Comparison of ENCODE assay signal across 12 cellular contexts in the genomic region with DNA sequence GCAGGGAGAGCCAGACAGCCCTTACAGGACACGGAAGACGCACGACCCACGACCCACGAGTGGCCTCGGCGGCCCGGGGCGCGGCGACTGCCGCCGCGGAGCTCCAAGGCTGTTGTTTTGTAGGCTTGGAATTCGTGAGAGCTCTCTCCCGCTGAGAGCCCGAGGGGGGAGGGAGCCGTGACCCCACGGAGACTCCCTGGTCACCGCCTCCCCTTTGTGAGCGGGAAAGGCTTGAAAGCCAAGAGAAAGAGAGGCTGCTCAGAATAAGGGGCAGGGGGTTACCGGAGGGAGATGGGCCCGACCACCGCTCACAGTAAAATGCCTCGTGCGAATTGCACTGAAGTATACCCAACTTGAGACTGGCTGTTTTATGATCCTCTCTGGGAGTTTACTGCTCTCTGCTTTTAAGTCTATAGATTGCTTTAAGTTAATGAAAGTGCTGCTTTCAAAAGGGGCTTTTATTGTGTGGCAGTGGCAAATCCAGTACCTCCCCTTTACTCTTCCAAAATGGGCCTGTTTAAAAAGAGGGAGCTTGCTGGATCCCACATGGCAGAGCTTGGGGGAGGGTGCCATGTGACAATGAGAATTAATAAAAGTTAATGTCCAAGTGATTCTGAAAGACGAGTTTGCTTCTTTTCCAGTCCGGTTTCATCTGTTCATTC. TPM values are rescaled to one million over a fixed set of nuclear protein-coding genes. Genes with fewer than 3 reads are reported as not detected.
DNase-seq lines count a peak whose midpoint lies in the region; ATAC-seq, FAIRE-seq and TF ChIP-seq lines count a peak whose summit lies in the region.
"Had no signal": no experiment of that assay in that cellular context is flagged by ENCODE, and none has a peak within 500 bp of the region (broad histone marks: within the 10 kb centered on the region; RNA-seq: fewer than 3 reads in every experiment).

No MANE protein-coding gene starts in this region.

- TF ChIP-seq CTCF in astrocyte (IDR thresholded peaks at IDR 0.05; ENCODE audit: insufficient read depth, low read depth, low read length) (no peak), glutamatergic neuron (IDR thresholded peaks at IDR 0.05; ENCODE audit: partially characterized antibody, unreplicated experiment) (no peak), nephron progenitor cell (IDR thresholded peaks at IDR 0.05) (no peak), upper lobe of right lung (IDR thresholded peaks at IDR 0.05) (no peak)

- H3K4me3 Mint-ChIP-seq in astrocyte (ENCODE audit: unreplicated experiment) (peak overlapping the region; percentile 99), glutamatergic neuron (ENCODE audit: unreplicated experiment) (peak overlapping the region; percentile 77), nephron progenitor cell (peak overlapping the region; percentile 96)
- H3K4me3 Mint-ChIP-seq: stimulated activated effector memory CD8-positive, alpha-beta T cell treated with anti-CD3 and anti-CD28 coated beads, Interleukin-12 subunit alpha, Interleukin-12 subunit beta, amount 100 ng/mL, for 72 hours had no signal

- FAIRE-seq in astrocyte (lab: Jason Lieb, UNC) = no peak
- FAIRE-seq: G401.6 had no signal

- H3K79me2 ChIP-seq in astrocyte (ENCODE audit: insufficient read depth, low read length) = peaks cover 57% of the 10 kb centered on the region

- intact Hi-C loops in upper lobe of right lung (cut with DNase I) = no loop called here

- peak overlapping the region; percentile 82 for H3K4me3 ChIP-seq in astrocyte (ENCODE audit: insufficient read depth, low read depth, low read length)
- peak overlapping the region; percentile 67 for H3K4me3 ChIP-seq in upper lobe of right lung

- peak overlapping the region; percentile 32 for H2AFZ ChIP-seq in astrocyte (ENCODE audit: low read depth, low read length)

- DNase-seq in astrocyte (ENCODE audit: low read depth) = no peak
- no peak for DNase-seq in glutamatergic neuron
- DNase-seq in nephron progenitor cell = peak; percentile 74
- no peak for DNase-seq in upper lobe of right lung
- DNase-seq in stimulated activated CD4-positive, alpha-beta T cell treated with anti-CD3 and anti-CD28 coated beads, Interleukin-15, amount 100 ng/mL, for 24 hours = no peak
- DNase-seq: activated CD4-positive, alpha-beta T cell treated with anti-CD3 and anti-CD28 coated beads for 1 hour had no signal

- H3K27me3 Mint-ChIP-seq in astrocyte (ENCODE audit: low read depth, unreplicated experiment) (no peaks in the 10 kb centered on the region), glutamatergic neuron (ENCODE audit: unreplicated experiment) (peaks cover 16% of the 10 kb centered on the region), nephron progenitor cell (ENCODE audit: low read depth, poor library complexity) (peaks cover 5% of the 10 kb centered on the region)

- peak overlapping the region; percentile 92 for H3K9ac ChIP-seq in astrocyte (ENCODE audit: low read length)

- H4K20me1 ChIP-seq in astrocyte (ENCODE audit: insufficient read depth, low read length) = peaks cover 21% of the 10 kb centered on the region

- H3K4me1 Mint-ChIP-seq in astrocyte (ENCODE audit: low read depth, unreplicated experiment) = peaks cover 58% of the 10 kb centered on the region
- H3K4me1 Mint-ChIP-seq in glutamatergic neuron (ENCODE audit: low read depth, unreplicated experiment) = peaks cover 62% of the 10 kb centered on the region
- peaks cover 84% of the 10 kb centered on the region for H3K4me1 Mint-ChIP-seq in nephron progenitor cell

- H3K36me3 ChIP-seq in astrocyte (ENCODE audit: insufficient read depth, low read length) (no peaks in the 10 kb centered on the region), upper lobe of right lung (no peaks in the 10 kb centered on the region)
- H3K36me3 ChIP-seq: right lobe of liver had no signal

- H3K27ac Mint-ChIP-seq in astrocyte (ENCODE audit: unreplicated experiment) = peak overlapping the region; percentile 84
- no peak overlapping the region for H3K27ac Mint-ChIP-seq in glutamatergic neuron (ENCODE audit: unreplicated experiment)
- peak overlapping the region; percentile 100 for H3K27ac Mint-ChIP-seq in nephron progenitor cell
- H3K27ac Mint-ChIP-seq: activated naive CD4-positive, alpha-beta T cell treated with anti-CD3 and anti-CD28 coated beads, Interleukin-2, amount 50 U/mL, for 24 hours; stimulated activated effector memory CD8-positive, alpha-beta T cell treated with anti-CD3 and anti-CD28 coated beads, Interleukin-12 subunit alpha, Interleukin-12 subunit beta, amount 100 ng/mL, for 72 hours had no signal

- H3K27me3 ChIP-seq in astrocyte (ENCODE audit: insufficient read depth, low read length) = no peaks in the 10 kb centered on the region
- H3K27me3 ChIP-seq in upper lobe of right lung = peaks cover 48% of the 10 kb centered on the region

- H3K27ac ChIP-seq in astrocyte (ENCODE audit: low read depth, low read length) (peak overlapping the region; percentile 79), upper lobe of right lung (peak overlapping the region; percentile 85)

- H3K36me3 Mint-ChIP-seq in astrocyte (ENCODE audit: low read depth, unreplicated experiment) = peaks cover 18% of the 10 kb centered on the region
- H3K36me3 Mint-ChIP-seq in glutamatergic neuron (ENCODE audit: unreplicated experiment) = no peaks in the 10 kb centered on the region
- no peaks in the 10 kb centered on the region for H3K36me3 Mint-ChIP-seq in nephron progenitor cell (ENCODE audit: low read depth)

- H3K9me3 ChIP-seq in astrocyte (ENCODE audit: insufficient read depth, low read depth, low read length) (no peaks in the 10 kb centered on the region), upper lobe of right lung (no peaks in the 10 kb centered on the region)
- H3K9me3 ChIP-seq: right lobe of liver had no signal

- H3K4me1 ChIP-seq in astrocyte (ENCODE audit: insufficient read depth, low read length) = peaks cover 50% of the 10 kb centered on the region
- H3K4me1 ChIP-seq in upper lobe of right lung = peaks cover 31% of the 10 kb centered on the region

- peak overlapping the region; percentile 96 for H3K4me2 ChIP-seq in astrocyte (ENCODE audit: low read length)

- ATAC-seq in upper lobe of right lung = no peak
- ATAC-seq in GM19351 (IDR thresholded peaks at IDR 0.05; ENCODE audit: unreplicated experiment) = no peak
- ATAC-seq in GM19328 (IDR thresholded peaks at IDR 0.05; ENCODE audit: unreplicated experiment) = no peak

- no peaks in the 10 kb centered on the region for H3K9me3 Mint-ChIP-seq in astrocyte (ENCODE audit: unreplicated experiment)
- peaks cover 4% of the 10 kb centered on the region for H3K9me3 Mint-ChIP-seq in glutamatergic neuron (ENCODE audit: unreplicated experiment)
- no peaks in the 10 kb centered on the region for H3K9me3 Mint-ChIP-seq in nephron progenitor cell
- H3K9me3 Mint-ChIP-seq: activated naive CD4-positive, alpha-beta T cell treated with anti-CD3 and anti-CD28 coated beads, Interleukin-2, amount 50 U/mL, for 24 hours; stimulated activated effector memory CD8-positive, alpha-beta T cell treated with anti-CD3 and anti-CD28 coated beads, Interleukin-12 subunit alpha, Interleukin-12 subunit beta, amount 100 ng/mL, for 72 hours had no signal

RNA-seq across cellular contexts. Expression of a gene that starts 2.9 kb away (rescaled TPM):
- total RNA-seq in astrocyte (53.4 and 69.9 TPM in 2 replicates), glutamatergic neuron (ENCODE audit: unreplicated experiment) (8.7 TPM), upper lobe of right lung (17.8 TPM)

RNA-seq across cellular contexts. Expression of a gene that starts 56.0 kb away (rescaled TPM):
- total RNA-seq in astrocyte (11.6 and 11.9 TPM in 2 replicates), glutamatergic neuron (ENCODE audit: unreplicated experiment) (15.8 TPM), upper lobe of right lung (19.0 TPM)
